ENCODE assay signal across 8 cellular contexts in the genomic region with DNA sequence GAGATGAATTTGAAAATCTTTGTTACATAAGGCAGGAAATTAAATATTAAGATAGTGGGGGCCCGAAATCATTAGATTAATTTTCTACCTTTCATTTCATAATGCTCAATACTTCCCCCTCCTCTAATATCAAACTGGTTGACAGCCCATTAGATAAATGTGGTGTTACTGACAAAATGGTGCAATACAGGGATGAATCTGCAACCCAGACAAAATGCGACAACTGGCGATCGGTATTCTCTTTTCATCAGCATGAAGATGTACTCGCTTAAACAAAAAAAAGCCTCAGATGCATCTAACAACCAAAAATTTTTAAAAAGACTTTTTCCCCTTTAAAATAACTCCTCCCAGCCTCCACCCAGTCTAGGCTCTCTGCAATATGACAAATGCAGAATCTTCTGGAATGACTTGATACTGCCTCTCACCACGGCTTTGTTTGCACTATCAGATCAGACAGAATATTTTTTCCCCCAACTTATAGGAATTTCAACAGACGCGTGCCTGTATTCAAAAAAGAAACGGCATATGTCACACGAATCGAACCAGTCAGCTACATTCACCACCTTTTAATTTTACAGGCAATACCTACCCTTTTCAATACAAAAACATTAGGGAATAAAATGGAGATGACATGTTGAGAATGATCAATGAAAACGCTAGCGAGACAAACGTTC. TPM values are rescaled to one million over a fixed set of nuclear protein-coding genes. Genes with fewer than 3 reads are reported as not detected.
DNase-seq lines count a peak whose midpoint lies in the region; ATAC-seq and TF ChIP-seq lines count a peak whose summit lies in the region.

No MANE protein-coding gene starts in this region.

- H3K4me3 Mint-ChIP-seq in activated naive CD8-positive, alpha-beta T cell treated with anti-CD3 and anti-CD28 coated beads, Interleukin-2, amount 10 ng/mL, durations not matched to agents 7 days and 5 days, result peak overlapping the region; percentile 93

- H3K27me3 Mint-ChIP-seq in activated naive CD8-positive, alpha-beta T cell treated with anti-CD3 and anti-CD28 coated beads, Interleukin-2, amount 10 ng/mL, durations not matched to agents 7 days and 5 days, result no peaks in the 10 kb centered on the region

- H3K9me3 ChIP-seq in heart right ventricle (no peaks in the 10 kb centered on the region), left lung (no peaks in the 10 kb centered on the region), thyroid gland (no peaks in the 10 kb centered on the region)

- peak overlapping the region; percentile 82 to 100 (median 94) for H3K4me3 ChIP-seq in heart right ventricle
- peak overlapping the region; percentile 78 to 100 for H3K4me3 ChIP-seq in left lung
- peak overlapping the region; percentile 75 to 97 (median 89) for H3K4me3 ChIP-seq in thyroid gland (replicated peaks in 1 of 3)

- DNase-seq in heart right ventricle (no peak), left cardiac atrium (no peak), left lung (no peak), thyroid gland (no peak), kidney glomerular epithelial cell (lab: John Stamatoyannopoulos, UW) (no peak), ecto neural progenitor cell (ENCODE audit: low spot score) (no peak)
- DNase-seq in activated naive CD8-positive, alpha-beta T cell treated with anti-CD3 and anti-CD28 coated beads, Interleukin-2, amount 10 ng/mL, durations not matched to agents 7 days and 5 days, result no peak

- H3K4me1 ChIP-seq in heart right ventricle, result peaks cover 20 to 66% (median 60%) of the 10 kb centered on the region in 9 donors
- H3K4me1 ChIP-seq in left lung, result peaks cover 6 to 64% of the 10 kb centered on the region in 2 donors
- peaks cover 19 to 31% of the 10 kb centered on the region in 2 donors for H3K4me1 ChIP-seq in thyroid gland

- H3K27ac ChIP-seq in heart right ventricle (peak overlapping the region; percentile 88 to 100 (median 98)), left lung (peak overlapping the region; percentile 97 to 99), thyroid gland (peak overlapping the region; percentile 99)

- intact Hi-C loops in heart right ventricle (cut with DNase I), result loop anchor here in 8 of 10 donors (1.0 to 5.0 kb wide), 6 partner anchors 35 to 40 kb away; no protein-coding TSS in a partner anchor
- intact Hi-C loops in left cardiac atrium (cut with DNase I), result loop anchor here (2.0 kb wide), 1 partner anchor 39 kb away; no protein-coding TSS in a partner anchor
- intact Hi-C loops in left lung (cut with DNase I), result no loop called here
- intact Hi-C loops in thyroid gland (cut with DNase I), result loop anchor here (5.0 kb wide), 1 partner anchor 40 kb away; no protein-coding TSS in a partner anchor

- peaks cover 26% of the 10 kb centered on the region for H3K36me3 Mint-ChIP-seq in activated naive CD8-positive, alpha-beta T cell treated with anti-CD3 and anti-CD28 coated beads, Interleukin-2, amount 10 ng/mL, durations not matched to agents 7 days and 5 days

- H3K36me3 ChIP-seq in heart right ventricle, result peaks cover 0 to 32% (median 0%) of the 10 kb centered on the region in 9 donors
- peaks cover 0 to 20% of the 10 kb centered on the region in 2 donors for H3K36me3 ChIP-seq in left lung
- no peaks in the 10 kb centered on the region for H3K36me3 ChIP-seq in thyroid gland

- peaks cover 31% of the 10 kb centered on the region for H3K4me1 Mint-ChIP-seq in activated naive CD8-positive, alpha-beta T cell treated with anti-CD3 and anti-CD28 coated beads, Interleukin-2, amount 10 ng/mL, durations not matched to agents 7 days and 5 days

- H3K9me3 Mint-ChIP-seq in activated naive CD8-positive, alpha-beta T cell treated with anti-CD3 and anti-CD28 coated beads, Interleukin-2, amount 10 ng/mL, durations not matched to agents 7 days and 5 days, result no peaks in the 10 kb centered on the region

- TF ChIP-seq POLR2A in thyroid gland (IDR thresholded peaks at IDR 0.05), result no peak

- peak overlapping the region; percentile 98 for H3K27ac Mint-ChIP-seq in activated naive CD8-positive, alpha-beta T cell treated with anti-CD3 and anti-CD28 coated beads, Interleukin-2, amount 10 ng/mL, durations not matched to agents 7 days and 5 days

- no peak for ATAC-seq in heart right ventricle
- ATAC-seq in left cardiac atrium, result no peak
- ATAC-seq in activated naive CD8-positive, alpha-beta T cell treated with anti-CD3 and anti-CD28 coated beads, Interleukin-2, amount 10 ng/mL, durations not matched to agents 7 days and 5 days (ENCODE audit: low read depth), result no peak
- ATAC-seq in left lung, result no peak
- ATAC-seq in HG02885 (IDR thresholded peaks at IDR 0.05; ENCODE audit: poor library complexity, unreplicated experiment), result no peak

- POLR2A ChIA-PET in activated naive CD8-positive, alpha-beta T cell treated with anti-CD3 and anti-CD28 coated beads, Interleukin-2, amount 10 ng/mL, durations not matched to agents 7 days and 5 days (lab: Charles Lee), result interaction anchor here (0.6 to 3.5 kb wide), 5 partner anchors 30 to 67 kb away, joined by 3 to 54 read pairs (median 3); no protein-coding TSS in a partner anchor

- H3K27me3 ChIP-seq in heart right ventricle (no peaks in the 10 kb centered on the region), left lung (no peaks in the 10 kb centered on the region), thyroid gland (no peaks in the 10 kb centered on the region)

- no peak for TF ChIP-seq CTCF in heart right ventricle (IDR thresholded peaks at IDR 0.05)
- no peak for TF ChIP-seq CTCF in left lung (IDR thresholded peaks at IDR 0.05)
- no peak for TF ChIP-seq CTCF in thyroid gland (IDR thresholded peaks at IDR 0.05)

- WGBS in heart right ventricle, 2 donors, result 1 to 3% methylated on average over 14 of the region's 14 CpGs
- 6% methylated on average over 14 of the region's 14 CpGs for WGBS in thyroid gland, 2 donors

RNA-seq across cellular contexts. Expression of gene YWHAG, which starts 1.3 kb away (rescaled TPM):
- 100 to 1,000 TPM; 193 to 262 (median 207) TPM for total RNA-seq in heart right ventricle
- 10 to 100 TPM; 63.7 to 88.0 TPM for polyA plus RNA-seq in heart right ventricle
- 100 to 1,000 TPM; 218 to 253 TPM for total RNA-seq in left cardiac atrium
- 10 to 100 TPM; 62.7 to 66.5 TPM for total RNA-seq in activated naive CD8-positive, alpha-beta T cell treated with anti-CD3 and anti-CD28 coated beads, Interleukin-2, amount 10 ng/mL, durations not matched to agents 7 days and 5 days
- total RNA-seq in left lung, result 100 to 1,000 TPM; 116 to 160 TPM
- total RNA-seq in thyroid gland, result 10 to 100 TPM; 37.4 to 43.4 (median 41.4) TPM

RNA-seq across cellular contexts. Expression of gene SSC4D, which starts 52.0 kb away (rescaled TPM):
- total RNA-seq in heart right ventricle (1 to 10 TPM in 3 of 10 donors, under 1 TPM in 7; 0.24 to 1.3 (median 0.65) TPM), left cardiac atrium (1 to 10 TPM in 1 of 2 donors, under 1 TPM in 1; 0.55 to 1.4 TPM), left lung (1 to 10 TPM in 1 of 2 donors, under 1 TPM in 1; 0.76 to 1.8 TPM), thyroid gland (10 to 100 TPM in 3 of 4 donors, 1 to 10 TPM in 1; 3.6 to 14.0 (median 13.4) TPM)
- 1 to 10 TPM in 1 of 2 donors, under 1 TPM in 1; 0.99 to 1.9 TPM for polyA plus RNA-seq in heart right ventricle
- total RNA-seq in activated naive CD8-positive, alpha-beta T cell treated with anti-CD3 and anti-CD28 coated beads, Interleukin-2, amount 10 ng/mL, durations not matched to agents 7 days and 5 days, result under 1 TPM; 0.34 to 0.42 TPM

RNA-seq across cellular contexts. Expression of gene HSPB1, which starts 55.0 kb away (rescaled TPM):
- 1,000 to 10,000 TPM; 1,266 to 2,631 (median 2,034) TPM for total RNA-seq in heart right ventricle
- polyA plus RNA-seq in heart right ventricle, result 1,000 to 10,000 TPM; 2,522 to 6,886 TPM
- 1,000 to 10,000 TPM; 1,191 to 2,127 TPM for total RNA-seq in left cardiac atrium
- 10 to 100 TPM; 43.3 to 47.9 TPM for total RNA-seq in activated naive CD8-positive, alpha-beta T cell treated with anti-CD3 and anti-CD28 coated beads, Interleukin-2, amount 10 ng/mL, durations not matched to agents 7 days and 5 days
- 100 to 1,000 TPM; 482 to 951 TPM for total RNA-seq in left lung
- total RNA-seq in thyroid gland, result 100 to 1,000 TPM; 388 to 879 (median 551) TPM

Comparison
In these comparisons a context has a peak if more than half of its experiments do, and no peak if none do; other contexts are left out.
1. RNA of gene HSPB1, which starts 55.0 kb away (total RNA-seq): 1,191 to 2,127 TPM in left cardiac atrium, 1,266 to 2,631 TPM in heart right ventricle, 482 to 951 TPM in left lung and 388 to 879 TPM in thyroid gland; 43.3 to 47.9 TPM in activated naive CD8-positive, alpha-beta T cell treated with anti-CD3 and anti-CD28 coated beads, Interleukin-2, amount 10 ng/mL, durations not matched to agents 7 days and 5 days; every median in the first group is over 4 times any median in the second.
2. intact Hi-C loops: an anchor here in heart right ventricle (1.0 to 5.0 kb wide), left cardiac atrium (2.0 kb wide) and thyroid gland (5.0 kb wide); none called in left lung.
3. Peak in every context shown above with its lines, with median percentiles within 50 percentile points of each other: H3K27ac ChIP-seq and H3K4me3 ChIP-seq.